Comparison of ENCODE assay signal across 21 cellular contexts in genomic region chr21:41762753-41763152, GRCh38. TPM values are rescaled to one million over a fixed set of nuclear protein-coding genes. Genes with fewer than 3 reads are reported as not detected.
A peak's percentile ranks its signal among the peaks of the same experiment; 100 is the strongest.
DNase-seq lines count a peak whose midpoint lies in the region; ATAC-seq, FAIRE-seq and TF ChIP-seq lines count a peak whose summit lies in the region.
"Had no signal": no experiment of that assay in that cellular context is flagged by ENCODE, and none has a peak within 500 bp of the region (broad histone marks: within the 10 kb centered on the region; RNA-seq: fewer than 3 reads in every experiment).

No MANE protein-coding gene starts in this region.

- intact Hi-C loops in stomach (cut with DNase I; ENCODE audit: low total_unique reads), result no loop called here

- peak overlapping the region; percentile 1 for H3K9ac ChIP-seq in NT2/D1 (ENCODE audit: insufficient read length, low read depth)
- H3K9ac ChIP-seq in keratinocyte (ENCODE audit: control insufficient read depth, extremely low read depth, insufficient read depth, low read length), result peak overlapping the region; percentile 97
- H3K9ac ChIP-seq: BLaER1 had no signal

- TF ChIP-seq POLR2A in stomach (IDR thresholded peaks at IDR 0.05), result no peak

- H3K4me1 ChIP-seq in NT2/D1 (ENCODE audit: insufficient read depth, insufficient read length) (peaks cover 35% of the 10 kb centered on the region), keratinocyte (ENCODE audit: control insufficient read depth, extremely low read depth, insufficient read depth, low read length) (peaks cover 75% of the 10 kb centered on the region), stomach (peaks cover 57 to 84% (median 67%) of the 10 kb centered on the region in 4 donors)

- TF ChIP-seq CTCF in keratinocyte (optimal IDR thresholded peaks at IDR 0.05 in 1 of 3, IDR thresholded peaks at IDR 0.05 in 1 of 3, conservative IDR thresholded peaks at IDR 0.05 in 1 of 3; ENCODE audit: extremely low read depth in 1 of 3, insufficient read depth in 2 of 3, low read length in 3 of 3) (no peak), stomach (IDR thresholded peaks at IDR 0.05) (no peak)

- peaks cover 90% of the 10 kb centered on the region for H3K79me2 ChIP-seq in keratinocyte (ENCODE audit: control insufficient read depth, insufficient read depth, low read length)

- DNase-seq in NT2/D1 (ENCODE audit: low read depth, low spot score) (no peak), ecto neural progenitor cell (ENCODE audit: low spot score) (peak; percentile 47), keratinocyte (ENCODE audit: low read depth, low spot score) (no peak), stomach (no peak), LoVo (ENCODE audit: low spot score) (no peak)
- no peak for DNase-seq in activated CD4-positive, alpha-beta T cell treated with anti-CD3 and anti-CD28 coated beads for 48 hours
- DNase-seq: activated CD4-positive, alpha-beta memory T cell treated with anti-CD3 and anti-CD28 coated beads, Interleukin-2, amount 10 ng/mL, durations not matched to agents 7 days and 5 days; activated naive CD8-positive, alpha-beta T cell treated with anti-CD3 and anti-CD28 coated beads, Interleukin-2, amount 10 ng/mL, durations not matched to agents 7 days and 5 days; effector CD8-positive, alpha-beta T cell; NCI-H2029 treated with DMSO at 0.1 percent for 48 hours; nucleus accumbens; OCI-M1; stimulated activated CD4-positive, alpha-beta T cell treated with anti-CD3 and anti-CD28 coated beads, Interleukin-4, amount 100 ng/mL, for 24 hours had no signal

- ATAC-seq in GM21825 (IDR thresholded peaks at IDR 0.05; ENCODE audit: unreplicated experiment), result no peak
- no peak for ATAC-seq in GM18870 (IDR thresholded peaks at IDR 0.05; ENCODE audit: unreplicated experiment)
- ATAC-seq: gastroesophageal sphincter, SK-N-SH treated with all-trans-retinoic acid at 6 μM for 48 hours had no signal

- H3K27me3 ChIP-seq in NT2/D1 (ENCODE audit: insufficient read depth, insufficient read length), result peaks cover 62% of the 10 kb centered on the region
- H3K27me3 ChIP-seq in keratinocyte (ENCODE audit: control insufficient read depth, extremely low read depth, insufficient read depth, low read length), result no peaks in the 10 kb centered on the region
- H3K27me3 ChIP-seq in stomach, result peaks cover 7 to 89% (median 36%) of the 10 kb centered on the region in 3 donors
- H3K27me3 ChIP-seq: thyroid gland had no signal

- H3K4me3 ChIP-seq in NT2/D1 (ENCODE audit: insufficient read length, low read depth) (no peak overlapping the region), keratinocyte (ENCODE audit: control insufficient read depth in 2 of 3, extremely low read depth in 1 of 3, insufficient read depth in 2 of 3, low read depth in 1 of 3, low read length in 3 of 3) (peak overlapping the region; percentile 79 to 92 (median 88)), stomach (peak overlapping the region in 1 of 4 donors; percentile 12)
- H3K4me3 ChIP-seq: BLaER1, thyroid gland had no signal

- peak overlapping the region; percentile 80 for H3K27ac ChIP-seq in keratinocyte (ENCODE audit: control insufficient read depth, insufficient read depth, low read length)
- H3K27ac ChIP-seq in stomach, result peak overlapping the region; percentile 44 to 95 (median 92)
- H3K27ac ChIP-seq: BLaER1, cardiac muscle cell had no signal

- 20 to 41% (median 39%) methylated on average over 16 of the region's 16 CpGs for WGBS in stomach, 5 donors

- H3K36me3 ChIP-seq in NT2/D1 (ENCODE audit: insufficient read depth, insufficient read length, low read length) (no peaks in the 10 kb centered on the region), keratinocyte (ENCODE audit: control insufficient read depth in 2 of 2, extremely low read depth in 1 of 2, insufficient read depth in 2 of 2, low read length in 2 of 2) (peaks cover 4 to 6% of the 10 kb centered on the region in 2 experiments), stomach (no peaks in the 10 kb centered on the region)
- H3K36me3 ChIP-seq: BLaER1, cardiac muscle cell, gastroesophageal sphincter, thyroid gland had no signal

- H3K9me3 ChIP-seq in NT2/D1 (ENCODE audit: insufficient read depth, low read length), result no peaks in the 10 kb centered on the region
- H3K9me3 ChIP-seq in keratinocyte (ENCODE audit: control insufficient read depth, low read depth, low read length), result no peaks in the 10 kb centered on the region
- no peaks in the 10 kb centered on the region for H3K9me3 ChIP-seq in stomach
- H3K9me3 ChIP-seq: gastroesophageal sphincter, thyroid gland had no signal

- no peak for TF ChIP-seq EP300 in stomach (IDR thresholded peaks at IDR 0.05)

- H3K4me2 ChIP-seq in keratinocyte (ENCODE audit: control insufficient read depth, extremely low read depth, insufficient read depth, low read depth, low read length), result peak overlapping the region; percentile 95
- H3K4me2 ChIP-seq: BLaER1 had no signal

- H2AFZ ChIP-seq in keratinocyte (ENCODE audit: control insufficient read depth, low read length), result no peak overlapping the region

- dilution Hi-C loops in keratinocyte (cut with MboI; ENCODE audit: extremely low pct_ligation_motif_present, low sequenced_read_pairs), result no loop called here

- FAIRE-seq in keratinocyte (lab: Jason Lieb, UNC), result no peak
- FAIRE-seq: TTC549 had no signal

- H3K9me1 ChIP-seq in keratinocyte (ENCODE audit: control insufficient read depth, extremely low read depth, insufficient read depth, low read length), result peaks cover 29% of the 10 kb centered on the region

- peaks cover 80% of the 10 kb centered on the region for H4K20me1 ChIP-seq in keratinocyte (ENCODE audit: control insufficient read depth, extremely low read depth, insufficient read depth, low read length)

RNA-seq across cellular contexts. Expression of gene RIPK4, which starts 4.1 kb away (rescaled TPM):
- polyA plus RNA-seq in keratinocyte, result 16.6 to 23.4 TPM (median 18.4 TPM) in 3 replicates
- 11.0 TPM for polyA plus RNA-seq in keratinocyte (2011; ENCODE audit: low read depth)
- polyA plus RNA-seq in keratinocyte (2011; cell fraction: cytosol; rRNA removed), result 13.0 and 20.1 TPM in 2 replicates
- 54.2 and 65.2 TPM in 2 replicates for polyA plus RNA-seq in keratinocyte (2011; cell fraction: nucleus; rRNA removed)
- polyA plus RNA-seq in keratinocyte (2012; ENCODE audit: low replicate concordance), result 30.8 and 35.3 TPM in 2 replicates
- 28.0 to 48.3 TPM (median 30.7 TPM) in 3 replicates for polyA minus RNA-seq in keratinocyte
- polyA minus RNA-seq in keratinocyte (2011; cell fraction: cytosol; rRNA and poly(A)+ RNA removed), result 40.3 TPM
- 80.7 and 89.5 TPM in 2 replicates for polyA minus RNA-seq in keratinocyte (2011; cell fraction: nucleus; rRNA and poly(A)+ RNA removed)
- 10 to 100 TPM in 4 of 5 donors, 1 to 10 TPM in 1; 9.0 to 36.2 (median 13.2) TPM for total RNA-seq in stomach
- 10 to 100 TPM in 2 of 3 donors, 1 to 10 TPM in 1; 8.7 to 37.6 (median 29.2) TPM for polyA plus RNA-seq in stomach
- total RNA-seq: activated CD4-positive, alpha-beta memory T cell treated with anti-CD3 and anti-CD28 coated beads, Interleukin-2, amount 10 ng/mL, durations not matched to agents 7 days and 5 days had no signal
